Comparison of ENCODE assay signal across 2 cellular contexts in the genomic region with DNA sequence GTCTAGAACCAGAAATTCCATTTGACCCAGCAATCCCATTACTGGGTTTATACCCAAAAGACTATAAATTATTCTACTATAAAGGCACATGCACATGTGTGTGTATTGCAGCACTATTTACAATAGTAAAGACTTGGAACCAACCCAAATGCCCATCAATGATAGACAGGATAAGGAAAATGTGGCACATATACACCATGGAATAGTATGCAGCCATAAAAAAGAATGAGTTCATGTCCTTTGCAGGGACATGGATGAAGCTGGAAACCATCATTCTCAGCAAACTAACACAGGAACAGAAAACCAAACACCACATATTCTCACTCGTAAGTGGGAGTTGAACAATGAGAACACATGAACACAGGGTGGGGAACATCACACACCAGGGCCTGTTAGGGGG.
TF ChIP-seq lines count a peak whose summit lies in the region.

No MANE protein-coding gene starts in this region.

TF ChIP-seq in HEK293, 187 proteins besides CTCF, POLR2A, EP300 and RAD21:
- TF ChIP-seq ZNF146 (tag by site-specific recombination; IDR thresholded peaks at IDR 0.05) = peak; percentile 92
- TF ChIP-seq, protein P1, sequence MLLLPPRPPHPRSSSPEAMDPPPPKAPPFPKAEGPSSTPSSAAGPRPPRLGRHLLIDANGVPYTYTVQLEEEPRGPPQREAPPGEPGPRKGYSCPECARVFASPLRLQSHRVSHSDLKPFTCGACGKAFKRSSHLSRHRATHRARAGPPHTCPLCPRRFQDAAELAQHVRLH (tag by site-specific recombination; IDR thresholded peaks at IDR 0.05) = 0 out of 2 replicates have a peak, but pooled peaks have one; percentile 38

TF ChIP-seq in K562, 482 proteins besides CTCF, POLR2A, EP300 and RAD21:
- TF ChIP-seq ZNF146 (CRISPR knock-in tag; IDR thresholded peaks at IDR 0.05; ENCODE audit: unreplicated experiment) = peak; percentile 54
TF ChIP-seq in K562: peak in this region for 1; not testable (repeated sequence) for 481.
